1 cellular context compared by ENCODE assay signal in the genomic region with DNA sequence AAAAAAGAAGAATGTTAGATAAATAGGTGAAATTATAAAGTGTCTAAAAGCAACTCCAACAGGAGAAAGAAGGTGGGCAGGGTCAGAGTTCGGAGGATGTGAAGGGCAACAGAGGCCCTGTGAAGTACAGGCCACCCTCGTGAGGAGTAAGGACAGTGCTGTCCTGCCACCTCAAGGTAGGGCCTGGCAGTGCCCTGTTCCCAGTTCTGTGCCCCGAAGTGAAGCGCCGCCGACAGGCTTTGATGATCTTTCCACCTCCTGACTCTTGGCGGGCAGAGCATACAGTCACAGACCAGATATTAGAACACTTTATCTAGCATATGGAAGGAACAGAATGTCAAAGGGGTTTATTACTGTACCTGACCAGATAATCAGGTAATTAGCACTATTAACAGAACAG.
TF ChIP-seq lines count a peak whose summit lies in the region.

No MANE protein-coding gene starts in this region.

TF ChIP-seq in HCT116, 20 proteins besides CTCF, POLR2A, EP300 and RAD21 (continued from another document):
- TF ChIP-seq, protein P1, sequence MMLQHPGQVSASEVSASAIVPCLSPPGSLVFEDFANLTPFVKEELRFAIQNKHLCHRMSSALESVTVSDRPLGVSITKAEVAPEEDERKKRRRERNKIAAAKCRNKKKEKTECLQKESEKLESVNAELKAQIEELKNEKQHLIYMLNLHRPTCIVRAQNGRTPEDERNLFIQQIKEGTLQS (IDR thresholded peaks at IDR 0.05), result no peak
- TF ChIP-seq FOSL1 (IDR thresholded peaks at IDR 0.05; ENCODE audit: low read depth), result no peak
